In genomic region chr10:132300582-132300981, GRCh38 we compare ENCODE assay signal across 1 cellular context.
TF ChIP-seq lines count a peak whose summit lies in the region.

No MANE protein-coding gene starts in this region.

TF ChIP-seq in SK-N-SH treated with all-trans-retinoic acid at 6 μM for 48 hours, 23 proteins besides CTCF, POLR2A, EP300 and RAD21 (continued from another document):
- no peak for TF ChIP-seq TSHZ2 (CRISPR knock-in tag; IDR thresholded peaks at IDR 0.05)
- no peak for TF ChIP-seq SNAI2 (CRISPR knock-in tag; IDR thresholded peaks at IDR 0.05)
- TF ChIP-seq CSDC2 (CRISPR knock-in tag; IDR thresholded peaks at IDR 0.05) = no peak
- TF ChIP-seq OSR1 (CRISPR knock-in tag; IDR thresholded peaks at IDR 0.05) = no peak
- TF ChIP-seq PATZ1 (CRISPR knock-in tag; IDR thresholded peaks at IDR 0.05; ENCODE audit: borderline replicate concordance) = no peak
- no peak for TF ChIP-seq BACH2 (CRISPR knock-in tag; IDR thresholded peaks at IDR 0.05; ENCODE audit: borderline replicate concordance)
- no peak for TF ChIP-seq TCF4 (CRISPR knock-in tag; IDR thresholded peaks at IDR 0.05; ENCODE audit: borderline replicate concordance)
